24 cellular contexts compared by ENCODE assay signal in the genomic region with DNA sequence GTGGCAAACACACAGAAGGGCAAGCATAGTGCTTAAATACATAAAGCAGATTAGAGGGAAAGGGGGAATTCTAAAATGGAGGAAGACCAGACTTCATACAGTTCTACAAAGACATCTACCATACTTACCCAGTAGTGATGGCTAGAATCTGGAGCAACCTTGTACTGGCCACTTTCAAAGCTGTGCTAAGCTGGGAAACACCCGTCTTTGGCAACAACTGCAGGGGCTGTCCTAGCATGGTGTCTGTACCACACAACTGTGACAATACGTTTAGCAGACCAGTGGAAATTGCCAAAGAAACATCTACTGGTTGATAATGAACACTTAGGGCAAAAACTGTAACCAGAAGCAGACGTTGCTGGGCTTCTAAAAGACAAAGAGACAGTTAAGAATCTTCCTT.
"Had no signal": no experiment of that assay in that cellular context is flagged by ENCODE, and none has a peak within 500 bp of the region (broad histone marks: within the 10 kb centered on the region; RNA-seq: fewer than 3 reads in every experiment).

No MANE protein-coding gene starts in this region.

- DNase-seq: activated CD4-positive, alpha-beta T cell treated with anti-CD3 and anti-CD28 coated beads for 4 hours; activated CD8-positive, alpha-beta memory T cell treated with anti-CD3 and anti-CD28 coated beads, Interleukin-2, amount 10 ng/mL, durations not matched to agents 7 days and 5 days; activated naive CD4-positive, alpha-beta T cell treated with Interleukin-2 at 50 U/mL for 16 hours; adrenal gland; anterior cingulate cortex; central memory CD4-positive, alpha-beta T cell; Karpas-422; MM.1S; NCI-H1105; NCI-H1436; NCI-H1694 treated with DMSO at 0.1 percent for 48 hours; NCI-H2029 treated with DMSO at 0.1 percent for 48 hours; NCI-H345; NCI-H510A; NCI-H526 treated with DMSO at 0.1 percent for 48 hours; NK-92 treated with Interleukin-12 subunit alpha and Interleukin-12 subunit beta, amount 100 ng/mL, for 24 hours; OCI-M1; SHP77 treated with DMSO at 0.1 percent for 48 hours had no signal

- H3K27ac ChIP-seq: adrenal gland, RWPE1 had no signal

- H3K4me3 ChIP-seq: adrenal gland, K562 had no signal

- ATAC-seq: activated CD4-positive, CD25-positive, alpha-beta regulatory T cell treated with anti-CD3 and anti-CD28 coated beads, Interleukin-2, amount 50 U/mL, for 24 hours; activated CD8-positive, alpha-beta memory T cell treated with anti-CD3 and anti-CD28 coated beads, Interleukin-2, amount 10 ng/mL, durations not matched to agents 7 days and 5 days; K562; Panc1 had no signal

- H3K9me3 ChIP-seq: adrenal gland had no signal

- H3K4me1 ChIP-seq: adrenal gland had no signal

- H3K27ac Mint-ChIP-seq: activated CD8-positive, alpha-beta memory T cell treated with anti-CD3 and anti-CD28 coated beads, Interleukin-2, amount 10 ng/mL, durations not matched to agents 7 days and 5 days; activated naive CD8-positive, alpha-beta T cell; T-helper 1 cell treated with Interleukin-12 subunit alpha and Interleukin-12 subunit beta and Interleukin-4 antibody, amounts not matched to agents 30 μg/mL and 1 μg/mL, for 36 hours had no signal

- H3K27me3 ChIP-seq: adrenal gland had no signal

- H3K4me3 Mint-ChIP-seq: activated CD8-positive, alpha-beta memory T cell treated with anti-CD3 and anti-CD28 coated beads, Interleukin-2, amount 10 ng/mL, durations not matched to agents 7 days and 5 days; activated naive CD8-positive, alpha-beta T cell; T-helper 1 cell treated with Interleukin-12 subunit alpha and Interleukin-12 subunit beta and Interleukin-4 antibody, amounts not matched to agents 30 μg/mL and 1 μg/mL, for 36 hours had no signal

- H3K27me3 Mint-ChIP-seq: activated CD8-positive, alpha-beta memory T cell treated with anti-CD3 and anti-CD28 coated beads, Interleukin-2, amount 10 ng/mL, durations not matched to agents 7 days and 5 days; activated naive CD8-positive, alpha-beta T cell had no signal

- H3K4me1 Mint-ChIP-seq: activated CD8-positive, alpha-beta memory T cell treated with anti-CD3 and anti-CD28 coated beads, Interleukin-2, amount 10 ng/mL, durations not matched to agents 7 days and 5 days had no signal

- FAIRE-seq: K562 had no signal

- H3K9me3 Mint-ChIP-seq: T-helper 1 cell treated with Interleukin-12 subunit alpha and Interleukin-12 subunit beta and Interleukin-4 antibody, amounts not matched to agents 30 μg/mL and 1 μg/mL, for 36 hours had no signal
